ENCODE assay signal across 12 cellular contexts in the genomic region with DNA sequence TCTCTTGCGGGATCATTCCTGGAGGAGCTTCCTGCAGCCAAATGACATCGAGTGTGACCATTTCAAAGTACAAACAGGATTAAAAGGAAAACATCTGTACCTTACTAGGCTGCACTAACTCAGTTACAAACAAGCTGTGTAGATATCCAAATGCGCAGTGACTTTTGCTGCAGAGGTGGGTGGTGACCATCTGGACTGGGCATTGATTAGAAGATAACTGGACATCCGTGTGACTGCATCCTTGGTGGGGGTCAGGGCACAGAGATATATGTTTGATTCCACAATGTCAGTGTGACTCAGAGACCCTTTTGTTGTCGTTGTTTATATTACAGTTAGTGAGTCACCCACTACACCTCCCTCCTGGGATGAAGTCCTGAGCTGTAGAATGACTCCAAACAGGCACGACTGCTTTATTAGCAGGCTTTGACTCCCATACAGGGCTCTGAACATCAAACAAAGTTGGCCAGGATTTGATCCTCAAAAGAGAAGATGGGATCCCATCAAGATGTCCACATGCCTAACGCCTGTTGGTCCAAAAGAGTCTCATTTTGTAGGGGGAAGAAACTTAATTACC. TPM values are rescaled to one million over a fixed set of nuclear protein-coding genes. Genes with fewer than 3 reads are reported as not detected.
A peak's percentile ranks its signal among the peaks of the same experiment; 100 is the strongest.
DNase-seq lines count a peak whose midpoint lies in the region; ATAC-seq and TF ChIP-seq lines count a peak whose summit lies in the region.
"Had no signal": no experiment of that assay in that cellular context is flagged by ENCODE, and none has a peak within 500 bp of the region (broad histone marks: within the 10 kb centered on the region; RNA-seq: fewer than 3 reads in every experiment).

No MANE protein-coding gene starts in this region.

- H3K4me1 ChIP-seq in SJCRH30 (peaks cover 14% of the 10 kb centered on the region), thoracic aorta (ENCODE audit: control insufficient read depth in 1 of 2, low read depth in 2 of 2) (peaks cover 9 to 35% of the 10 kb centered on the region in 2 donors)

- H3K27me3 ChIP-seq in SJCRH30 (no peaks in the 10 kb centered on the region), thoracic aorta (replicated peaks; ENCODE audit: insufficient read depth) (no peaks in the 10 kb centered on the region)

- no peaks in the 10 kb centered on the region; the same call in 1 of the 2 replicates for H3K9me3 ChIP-seq in SJCRH30 (replicated peaks)
- peaks cover 3% of the 10 kb centered on the region for H3K9me3 ChIP-seq in thoracic aorta

- no peak for TF ChIP-seq CTCF in fibroblast of mammary gland (conservative IDR thresholded peaks at IDR 0.05; ENCODE audit: control insufficient read depth, insufficient read depth, low read depth, low read length)
- TF ChIP-seq CTCF in thoracic aorta (IDR thresholded peaks at IDR 0.05): no peak

- no peak for ATAC-seq in thoracic aorta (ENCODE audit: insufficient number of reproducible peaks, low FRiP score, low read depth)
- no peak for ATAC-seq in GM18511 (IDR thresholded peaks at IDR 0.05; ENCODE audit: unreplicated experiment)
- no peak for ATAC-seq in GM19324 (IDR thresholded peaks at IDR 0.05; ENCODE audit: low FRiP score, unreplicated experiment)
- ATAC-seq: left ventricle myocardium superior, T-cell had no signal

- H3K4me3 ChIP-seq in SJCRH30: no peak overlapping the region
- H3K4me3 ChIP-seq in fibroblast of mammary gland (ENCODE audit: control insufficient read depth, low read depth, low read length): no peak overlapping the region
- peak overlapping the region; percentile 9 for H3K4me3 ChIP-seq in thoracic aorta

- H3K27ac ChIP-seq in SJCRH30 (no peak overlapping the region), thoracic aorta (peak overlapping the region; percentile 77 to 80)

- DNase-seq in NCI-H1436 (lab: John Stamatoyannopoulos, UW) (peak; percentile 25), NCI-H1436 treated with DMSO at 0.1 percent for 48 hours (lab: John Stamatoyannopoulos, UW) (no peak), SJCRH30 (peak; percentile 34 to 57), fibroblast of mammary gland (ENCODE audit: low read depth) (peak; percentile 86), thoracic aorta (ENCODE audit: low spot score) (no peak), NCI-H2081 treated with DMSO at 0.1 percent for 48 hours (lab: John Stamatoyannopoulos, UW) (no peak)
- DNase-seq: 8988T, foreskin melanocyte, left ventricle myocardium superior, T-cell had no signal

- H3K36me3 ChIP-seq in SJCRH30 (no peaks in the 10 kb centered on the region), thoracic aorta (no peaks in the 10 kb centered on the region)

RNA-seq across cellular contexts. Expression of a gene that starts 56.7 kb away (rescaled TPM):
- 3.4 and 6.0 TPM in 2 replicates for total RNA-seq in SJCRH30 (2014; rRNA removed; shearing (Covaris generic))
- total RNA-seq in thoracic aorta: 10 to 100 TPM; 27.5 to 29.2 TPM

Comparison
In these comparisons a context has a peak if more than half of its experiments do, and no peak if none do; other contexts are left out.
1. DNase-seq: peak in NCI-H1436 (single experiment), SJCRH30 (2 of 2) and fibroblast of mammary gland (single experiment); none in NCI-H1436 treated with DMSO at 0.1 percent for 48 hours (single experiment), thoracic aorta (single experiment) and NCI-H2081 treated with DMSO at 0.1 percent for 48 hours (single experiment).